Comparison of ENCODE assay signal across 20 cellular contexts in genomic region chr15:70530035-70530499, GRCh38.
DNase-seq lines count a peak whose midpoint lies in the region; ATAC-seq and TF ChIP-seq lines count a peak whose summit lies in the region.
"Had no signal": no experiment of that assay in that cellular context is flagged by ENCODE, and none has a peak within 500 bp of the region (broad histone marks: within the 10 kb centered on the region; RNA-seq: fewer than 3 reads in every experiment).

No MANE protein-coding gene starts in this region.

- TF ChIP-seq CTCF in heart right ventricle (IDR thresholded peaks at IDR 0.05) (no peak), thyroid gland (IDR thresholded peaks at IDR 0.05) (no peak), GM23338 (conservative IDR thresholded peaks at IDR 0.05; ENCODE audit: low read depth in 2 of 2) (no peak)

- TF ChIP-seq POLR2A in thyroid gland (IDR thresholded peaks at IDR 0.05): no peak

- H3K4me3 ChIP-seq in heart right ventricle (no peak overlapping the region), thyroid gland (replicated peaks in 1 of 3) (no peak overlapping the region), GM23338 (no peak overlapping the region)
- H3K4me3 ChIP-seq: suprapubic skin had no signal

- peaks cover 0 to 9% (median 0%) of the 10 kb centered on the region in 7 donors for H3K27me3 ChIP-seq in heart right ventricle
- H3K27me3 ChIP-seq in thyroid gland: no peaks in the 10 kb centered on the region
- no peaks in the 10 kb centered on the region for H3K27me3 ChIP-seq in GM23338 (ENCODE audit: insufficient read depth)

- H3K27ac ChIP-seq in heart right ventricle: no peak overlapping the region
- no peak overlapping the region for H3K27ac ChIP-seq in thyroid gland
- no peak overlapping the region for H3K27ac ChIP-seq in GM23338 (ENCODE audit: low read depth)
- H3K27ac ChIP-seq: brain microvascular endothelial cell, suprapubic skin had no signal

- H3K9me2 ChIP-seq in GM23338 (ENCODE audit: insufficient read depth): 0 out of 2 replicates have a peak, but pooled peaks cover 2% of the 10 kb centered on the region

- CTCF ChIA-PET in T-cell (lab: Charles Lee): no interaction called here

- no peak for DNase-seq in activated naive CD8-positive, alpha-beta T cell treated with anti-CD3 and anti-CD28 coated beads, Interleukin-2, amount 10 ng/mL, durations not matched to agents 7 days and 5 days
- DNase-seq in activated naive CD8-positive, alpha-beta T cell treated with anti-CD3 and anti-CD28 coated beads for 36 hours: no peak
- no peak for DNase-seq in T-cell
- peak in 1 of 2 donors; percentile 38 for DNase-seq in heart right ventricle
- DNase-seq in thyroid gland: peak; percentile 57 to 70
- DNase-seq in GM23338 (ENCODE audit: low spot score): no peak
- no peak for DNase-seq in cerebellar cortex (ENCODE audit: low spot score)
- DNase-seq: activated CD4-positive, alpha-beta T cell treated with anti-CD3 and anti-CD28 coated beads for 48 hours; brain microvascular endothelial cell; Caco-2; hippocampal formation; Karpas-422; kidney; NCI-H1105 treated with DMSO at 0.1 percent for 48 hours; NCI-H2081 treated with DMSO at 0.1 percent for 48 hours; RPMI8226; stimulated activated CD8-positive, alpha-beta memory T cell treated with anti-CD3 and anti-CD28 coated beads, Interleukin-4, amount 100 ng/mL, for 48 hours had no signal

- POLR2A ChIA-PET in activated naive CD8-positive, alpha-beta T cell treated with anti-CD3 and anti-CD28 coated beads, Interleukin-2, amount 10 ng/mL, durations not matched to agents 7 days and 5 days (lab: Charles Lee): no interaction called here
- POLR2A ChIA-PET in T-cell (lab: Charles Lee): no interaction called here

- H3K4me1 ChIP-seq in heart right ventricle: peaks cover 0 to 43% (median 0%) of the 10 kb centered on the region in 9 donors
- H3K4me1 ChIP-seq in thyroid gland: peaks cover 0 to 12% of the 10 kb centered on the region in 2 donors
- H3K4me1 ChIP-seq in GM23338 (ENCODE audit: insufficient read depth): no peaks in the 10 kb centered on the region; the same call in 1 of the 2 replicates

- H3K79me2 ChIP-seq in GM23338 (replicated peaks; ENCODE audit: insufficient read depth): no peaks in the 10 kb centered on the region

- intact Hi-C loops in heart right ventricle (cut with DNase I): no loop called here
- intact Hi-C loops in thyroid gland (cut with DNase I): no loop called here

- peak overlapping the region; percentile 83 for H3K27ac Mint-ChIP-seq in activated naive CD8-positive, alpha-beta T cell treated with anti-CD3 and anti-CD28 coated beads, Interleukin-2, amount 10 ng/mL, durations not matched to agents 7 days and 5 days
- H3K27ac Mint-ChIP-seq in activated naive CD8-positive, alpha-beta T cell treated with anti-CD3 and anti-CD28 coated beads for 36 hours: no peak overlapping the region
- H3K27ac Mint-ChIP-seq in T-cell (peak overlapping the region; percentile 92 to 98), GM23338 (no peak overlapping the region)
- H3K27ac Mint-ChIP-seq: dendritic cell treated with granulocyte-macrophage colony-stimulating factor and Interleukin-4, amounts not matched to agents 40 ng/mL and 50 ng/mL, for 4 days had no signal

- H3K9me3 Mint-ChIP-seq in activated naive CD8-positive, alpha-beta T cell treated with anti-CD3 and anti-CD28 coated beads, Interleukin-2, amount 10 ng/mL, durations not matched to agents 7 days and 5 days: no peaks in the 10 kb centered on the region
- H3K9me3 Mint-ChIP-seq in activated naive CD8-positive, alpha-beta T cell treated with anti-CD3 and anti-CD28 coated beads for 36 hours: no peaks in the 10 kb centered on the region
- H3K9me3 Mint-ChIP-seq in T-cell (no peaks in the 10 kb centered on the region), GM23338 (no peaks in the 10 kb centered on the region; the same call in 2 of the 3 replicates)
- H3K9me3 Mint-ChIP-seq: dendritic cell treated with granulocyte-macrophage colony-stimulating factor and Interleukin-4, amounts not matched to agents 40 ng/mL and 50 ng/mL, for 4 days had no signal

- peaks cover 54% of the 10 kb centered on the region for H3K4me1 Mint-ChIP-seq in activated naive CD8-positive, alpha-beta T cell treated with anti-CD3 and anti-CD28 coated beads, Interleukin-2, amount 10 ng/mL, durations not matched to agents 7 days and 5 days
- peaks cover 67% of the 10 kb centered on the region for H3K4me1 Mint-ChIP-seq in activated naive CD8-positive, alpha-beta T cell treated with anti-CD3 and anti-CD28 coated beads for 36 hours
- H3K4me1 Mint-ChIP-seq in T-cell: peaks cover 92 to 97% (median 96%) of the 10 kb centered on the region in 3 donors
- H3K4me1 Mint-ChIP-seq in GM23338: peaks cover 16% of the 10 kb centered on the region

- H3K4me3 Mint-ChIP-seq in activated naive CD8-positive, alpha-beta T cell treated with anti-CD3 and anti-CD28 coated beads, Interleukin-2, amount 10 ng/mL, durations not matched to agents 7 days and 5 days: peak overlapping the region; percentile 7
- H3K4me3 Mint-ChIP-seq in activated naive CD8-positive, alpha-beta T cell treated with anti-CD3 and anti-CD28 coated beads for 36 hours: no peak overlapping the region
- H3K4me3 Mint-ChIP-seq in T-cell (peak overlapping the region in 2 of 3 donors; percentile 0 to 78), GM23338 (no peak overlapping the region)
- H3K4me3 Mint-ChIP-seq: dendritic cell treated with granulocyte-macrophage colony-stimulating factor and Interleukin-4, amounts not matched to agents 40 ng/mL and 50 ng/mL, for 4 days had no signal

- H3K27me3 Mint-ChIP-seq in activated naive CD8-positive, alpha-beta T cell treated with anti-CD3 and anti-CD28 coated beads, Interleukin-2, amount 10 ng/mL, durations not matched to agents 7 days and 5 days: no peaks in the 10 kb centered on the region
- H3K27me3 Mint-ChIP-seq in activated naive CD8-positive, alpha-beta T cell treated with anti-CD3 and anti-CD28 coated beads for 36 hours: no peaks in the 10 kb centered on the region
- H3K27me3 Mint-ChIP-seq in T-cell: no peaks in the 10 kb centered on the region
- peaks cover 5% of the 10 kb centered on the region for H3K27me3 Mint-ChIP-seq in GM23338 (ENCODE audit: insufficient read depth, low read depth, poor library complexity)

- ATAC-seq in activated naive CD8-positive, alpha-beta T cell treated with anti-CD3 and anti-CD28 coated beads, Interleukin-2, amount 10 ng/mL, durations not matched to agents 7 days and 5 days (ENCODE audit: low read depth): no peak
- no peak for ATAC-seq in T-cell (replicated peaks in 1 of 4)
- ATAC-seq in heart right ventricle: peak; percentile 12 to 91 (median 84)
- no peak for ATAC-seq in HG02610 (IDR thresholded peaks at IDR 0.05; ENCODE audit: unreplicated experiment)
- ATAC-seq in GM23338: no peak

- peaks cover 13% of the 10 kb centered on the region for H3K36me3 Mint-ChIP-seq in activated naive CD8-positive, alpha-beta T cell treated with anti-CD3 and anti-CD28 coated beads, Interleukin-2, amount 10 ng/mL, durations not matched to agents 7 days and 5 days
- H3K36me3 Mint-ChIP-seq in activated naive CD8-positive, alpha-beta T cell treated with anti-CD3 and anti-CD28 coated beads for 36 hours: peaks cover 10% of the 10 kb centered on the region
- H3K36me3 Mint-ChIP-seq in T-cell: no peaks in the 10 kb centered on the region
- H3K36me3 Mint-ChIP-seq in GM23338 (ENCODE audit: low read depth): no peaks in the 10 kb centered on the region

- H3K9me3 ChIP-seq in heart right ventricle (no peaks in the 10 kb centered on the region), thyroid gland (no peaks in the 10 kb centered on the region)
- H3K9me3 ChIP-seq: Caco-2, suprapubic skin had no signal

- H3F3A ChIP-seq in GM23338 (replicated peaks; ENCODE audit: low read depth): no peaks in the 10 kb centered on the region

- H3K36me3 ChIP-seq in heart right ventricle (no peaks in the 10 kb centered on the region), thyroid gland (no peaks in the 10 kb centered on the region), GM23338 (ENCODE audit: insufficient read depth) (no peaks in the 10 kb centered on the region)
- H3K36me3 ChIP-seq: brain microvascular endothelial cell, suprapubic skin had no signal

- no peaks in the 10 kb centered on the region for H4K20me1 ChIP-seq in GM23338 (replicated peaks; ENCODE audit: insufficient read depth)

- 83 to 89% methylated on average over 5 of the region's 5 CpGs for WGBS in heart right ventricle, 2 donors
- WGBS in thyroid gland, 2 donors: 82 to 87% methylated on average over 5 of the region's 5 CpGs

- no peak overlapping the region for H2AFZ ChIP-seq in GM23338

- no peak overlapping the region for H3K4me2 ChIP-seq in GM23338

TF ChIP-seq in GM23338, 12 proteins besides CTCF, POLR2A, EP300 and RAD21 (continues in another document):
- TF ChIP-seq, protein P1, sequence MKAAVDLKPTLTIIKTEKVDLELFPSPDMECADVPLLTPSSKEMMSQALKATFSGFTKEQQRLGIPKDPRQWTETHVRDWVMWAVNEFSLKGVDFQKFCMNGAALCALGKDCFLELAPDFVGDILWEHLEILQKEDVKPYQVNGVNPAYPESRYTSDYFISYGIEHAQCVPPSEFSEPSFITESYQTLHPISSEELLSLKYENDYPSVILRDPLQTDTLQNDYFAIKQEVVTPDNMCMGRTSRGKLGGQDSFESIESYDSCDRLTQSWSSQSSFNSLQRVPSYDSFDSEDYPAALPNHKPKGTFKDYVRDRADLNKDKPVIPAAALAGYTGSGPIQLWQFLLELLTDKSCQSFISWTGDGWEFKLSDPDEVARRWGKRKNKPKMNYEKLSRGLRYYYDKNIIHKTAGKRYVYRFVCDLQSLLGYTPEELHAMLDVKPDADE (IDR thresholded peaks at IDR 0.05): no peak
- no peak for TF ChIP-seq EZH2 (IDR thresholded peaks at IDR 0.05; ENCODE audit: low read depth, unreplicated experiment)
- no peak for TF ChIP-seq CREB1 (CRISPR knock-in tag; IDR thresholded peaks at IDR 0.05; ENCODE audit: low read depth)
- TF ChIP-seq POLR2AphosphoS5 (IDR thresholded peaks at IDR 0.05; ENCODE audit: low read depth): no peak
- no peak for TF ChIP-seq JUNB (IDR thresholded peaks at IDR 0.05; ENCODE audit: unreplicated experiment)
- TF ChIP-seq EZH2phosphoT487 (IDR thresholded peaks at IDR 0.05; ENCODE audit: unreplicated experiment): no peak
- TF ChIP-seq ZNF331 (CRISPR knock-in tag; IDR thresholded peaks at IDR 0.05; ENCODE audit: low read depth): no peak
- TF ChIP-seq ZNF114 (CRISPR knock-in tag; IDR thresholded peaks at IDR 0.05): no peak
- no peak for TF ChIP-seq NANOG (IDR thresholded peaks at IDR 0.05; ENCODE audit: borderline replicate concordance)
- TF ChIP-seq STAT1 (IDR thresholded peaks at IDR 0.05; ENCODE audit: unreplicated experiment): no peak

Comparison
In these comparisons a context has a peak if more than half of its experiments do, and no peak if none do; other contexts are left out.
1. H3K27ac Mint-ChIP-seq: peak in activated naive CD8-positive, alpha-beta T cell treated with anti-CD3 and anti-CD28 coated beads, Interleukin-2, amount 10 ng/mL, durations not matched to agents 7 days and 5 days (single experiment) and T-cell (2 of 2); none in activated naive CD8-positive, alpha-beta T cell treated with anti-CD3 and anti-CD28 coated beads for 36 hours (single experiment) and GM23338 (single experiment).
2. H3K4me3 Mint-ChIP-seq: peak in activated naive CD8-positive, alpha-beta T cell treated with anti-CD3 and anti-CD28 coated beads, Interleukin-2, amount 10 ng/mL, durations not matched to agents 7 days and 5 days (single experiment) and T-cell (2 of 3); none in activated naive CD8-positive, alpha-beta T cell treated with anti-CD3 and anti-CD28 coated beads for 36 hours (single experiment) and GM23338 (single experiment).
3. ATAC-seq: peak in heart right ventricle (8 of 8); none in activated naive CD8-positive, alpha-beta T cell treated with anti-CD3 and anti-CD28 coated beads, Interleukin-2, amount 10 ng/mL, durations not matched to agents 7 days and 5 days (single experiment), T-cell (0 of 4), HG02610 (single experiment) and GM23338 (single experiment).
4. DNase-seq: peak in thyroid gland (2 of 2); none in activated naive CD8-positive, alpha-beta T cell treated with anti-CD3 and anti-CD28 coated beads, Interleukin-2, amount 10 ng/mL, durations not matched to agents 7 days and 5 days (single experiment), activated naive CD8-positive, alpha-beta T cell treated with anti-CD3 and anti-CD28 coated beads for 36 hours (single experiment), T-cell (0 of 34), GM23338 (single experiment) and cerebellar cortex (single experiment).